ENCODE assay signal across 1 cellular context in the genomic region with DNA sequence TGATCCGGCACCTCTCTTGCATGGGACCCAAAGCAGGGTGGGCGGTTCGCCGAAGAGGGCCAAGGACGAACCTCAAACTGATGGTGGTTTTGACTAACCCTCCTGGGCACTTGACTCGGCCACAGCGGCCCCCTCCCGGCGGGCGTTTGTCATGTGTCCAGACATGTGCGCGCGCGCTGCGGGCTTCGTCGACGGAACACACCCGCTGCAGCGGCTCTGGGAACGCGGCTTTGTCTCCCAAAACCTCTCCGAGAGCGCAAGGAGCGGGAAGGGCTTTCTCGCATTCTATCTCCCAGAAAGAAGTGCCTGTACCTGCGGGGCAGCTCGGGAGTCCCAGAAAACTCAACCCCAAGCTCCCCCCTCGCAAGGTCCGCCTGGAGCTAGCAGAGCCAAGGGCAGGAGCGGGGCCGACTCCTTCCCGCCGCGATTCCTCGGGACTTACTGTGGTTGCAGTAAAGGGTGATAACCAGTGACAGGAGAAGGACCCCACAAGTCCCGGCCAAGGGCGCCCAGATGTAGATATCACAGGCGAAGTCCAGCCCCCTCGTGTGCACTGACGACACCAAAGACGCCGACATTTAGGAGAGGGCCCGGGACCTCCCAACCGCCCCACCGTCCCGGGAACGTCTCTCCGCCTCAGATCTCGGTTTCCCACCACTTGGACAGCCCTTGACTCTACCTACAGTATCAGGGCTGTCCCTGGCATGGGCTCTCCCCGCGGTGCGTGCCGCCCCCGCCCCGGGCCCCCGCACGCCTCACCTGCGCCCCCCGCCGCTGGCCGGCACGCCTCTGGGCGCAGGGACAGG.
TF ChIP-seq lines count a peak whose summit lies in the region.

No MANE protein-coding gene starts in this region.

TF ChIP-seq in WTC11, 78 proteins besides CTCF, POLR2A, EP300 and RAD21 (continued from another document and continues in another):
- TF ChIP-seq, protein P1, sequence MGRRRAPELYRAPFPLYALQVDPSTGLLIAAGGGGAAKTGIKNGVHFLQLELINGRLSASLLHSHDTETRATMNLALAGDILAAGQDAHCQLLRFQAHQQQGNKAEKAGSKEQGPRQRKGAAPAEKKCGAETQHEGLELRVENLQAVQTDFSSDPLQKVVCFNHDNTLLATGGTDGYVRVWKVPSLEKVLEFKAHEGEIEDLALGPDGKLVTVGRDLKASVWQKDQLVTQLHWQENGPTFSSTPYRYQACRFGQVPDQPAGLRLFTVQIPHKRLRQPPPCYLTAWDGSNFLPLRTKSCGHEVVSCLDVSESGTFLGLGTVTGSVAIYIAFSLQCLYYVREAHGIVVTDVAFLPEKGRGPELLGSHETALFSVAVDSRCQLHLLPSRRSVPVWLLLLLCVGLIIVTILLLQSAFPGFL (CRISPR knock-in tag; IDR thresholded peaks at IDR 0.05; ENCODE audit: borderline replicate concordance): peak; percentile 20; the same call in 1 of the 2 replicates
- no peak for TF ChIP-seq NFATC4 (CRISPR knock-in tag; IDR thresholded peaks at IDR 0.05)
- TF ChIP-seq, protein P2, sequence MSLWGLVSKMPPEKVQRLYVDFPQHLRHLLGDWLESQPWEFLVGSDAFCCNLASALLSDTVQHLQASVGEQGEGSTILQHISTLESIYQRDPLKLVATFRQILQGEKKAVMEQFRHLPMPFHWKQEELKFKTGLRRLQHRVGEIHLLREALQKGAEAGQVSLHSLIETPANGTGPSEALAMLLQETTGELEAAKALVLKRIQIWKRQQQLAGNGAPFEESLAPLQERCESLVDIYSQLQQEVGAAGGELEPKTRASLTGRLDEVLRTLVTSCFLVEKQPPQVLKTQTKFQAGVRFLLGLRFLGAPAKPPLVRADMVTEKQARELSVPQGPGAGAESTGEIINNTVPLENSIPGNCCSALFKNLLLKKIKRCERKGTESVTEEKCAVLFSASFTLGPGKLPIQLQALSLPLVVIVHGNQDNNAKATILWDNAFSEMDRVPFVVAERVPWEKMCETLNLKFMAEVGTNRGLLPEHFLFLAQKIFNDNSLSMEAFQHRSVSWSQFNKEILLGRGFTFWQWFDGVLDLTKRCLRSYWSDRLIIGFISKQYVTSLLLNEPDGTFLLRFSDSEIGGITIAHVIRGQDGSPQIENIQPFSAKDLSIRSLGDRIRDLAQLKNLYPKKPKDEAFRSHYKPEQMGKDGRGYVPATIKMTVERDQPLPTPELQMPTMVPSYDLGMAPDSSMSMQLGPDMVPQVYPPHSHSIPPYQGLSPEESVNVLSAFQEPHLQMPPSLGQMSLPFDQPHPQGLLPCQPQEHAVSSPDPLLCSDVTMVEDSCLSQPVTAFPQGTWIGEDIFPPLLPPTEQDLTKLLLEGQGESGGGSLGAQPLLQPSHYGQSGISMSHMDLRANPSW (CRISPR knock-in tag; conservative IDR thresholded peaks at IDR 0.05; ENCODE audit: low read depth): no peak
- peak; percentile 75 for TF ChIP-seq TEAD4 (CRISPR knock-in tag; IDR thresholded peaks at IDR 0.05)
- TF ChIP-seq RELA (CRISPR knock-in tag; IDR thresholded peaks at IDR 0.05; ENCODE audit: borderline replicate concordance): peak; percentile 69; the same call in 1 of the 2 replicates
- TF ChIP-seq, protein P3, sequence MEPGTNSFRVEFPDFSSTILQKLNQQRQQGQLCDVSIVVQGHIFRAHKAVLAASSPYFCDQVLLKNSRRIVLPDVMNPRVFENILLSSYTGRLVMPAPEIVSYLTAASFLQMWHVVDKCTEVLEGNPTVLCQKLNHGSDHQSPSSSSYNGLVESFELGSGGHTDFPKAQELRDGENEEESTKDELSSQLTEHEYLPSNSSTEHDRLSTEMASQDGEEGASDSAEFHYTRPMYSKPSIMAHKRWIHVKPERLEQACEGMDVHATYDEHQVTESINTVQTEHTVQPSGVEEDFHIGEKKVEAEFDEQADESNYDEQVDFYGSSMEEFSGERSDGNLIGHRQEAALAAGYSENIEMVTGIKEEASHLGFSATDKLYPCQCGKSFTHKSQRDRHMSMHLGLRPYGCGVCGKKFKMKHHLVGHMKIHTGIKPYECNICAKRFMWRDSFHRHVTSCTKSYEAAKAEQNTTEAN (CRISPR knock-in tag; IDR thresholded peaks at IDR 0.05): peak; percentile 77
- TF ChIP-seq ELF4 (CRISPR knock-in tag; IDR thresholded peaks at IDR 0.05; ENCODE audit: low read depth): peak; percentile 90; the same call in 1 of the 2 replicates
- TF ChIP-seq, protein P4, sequence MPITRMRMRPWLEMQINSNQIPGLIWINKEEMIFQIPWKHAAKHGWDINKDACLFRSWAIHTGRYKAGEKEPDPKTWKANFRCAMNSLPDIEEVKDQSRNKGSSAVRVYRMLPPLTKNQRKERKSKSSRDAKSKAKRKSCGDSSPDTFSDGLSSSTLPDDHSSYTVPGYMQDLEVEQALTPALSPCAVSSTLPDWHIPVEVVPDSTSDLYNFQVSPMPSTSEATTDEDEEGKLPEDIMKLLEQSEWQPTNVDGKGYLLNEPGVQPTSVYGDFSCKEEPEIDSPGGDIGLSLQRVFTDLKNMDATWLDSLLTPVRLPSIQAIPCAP (CRISPR knock-in tag; IDR thresholded peaks at IDR 0.05): peak; percentile 84; the same call in 1 of the 2 replicates
- TF ChIP-seq FOXK1 (CRISPR knock-in tag; IDR thresholded peaks at IDR 0.05): peak; percentile 73; the same call in 1 of the 2 replicates
- no peak for TF ChIP-seq MXD4 (CRISPR knock-in tag; IDR thresholded peaks at IDR 0.05; ENCODE audit: borderline replicate concordance)
- no peak for TF ChIP-seq SOX15 (CRISPR knock-in tag; IDR thresholded peaks at IDR 0.05)
- no peak for TF ChIP-seq GTF2I (CRISPR knock-in tag; conservative IDR thresholded peaks at IDR 0.05)
- no peak for TF ChIP-seq IRF2 (CRISPR knock-in tag; IDR thresholded peaks at IDR 0.05; ENCODE audit: borderline replicate concordance, low read depth)
- TF ChIP-seq SMAD4 (CRISPR knock-in tag; IDR thresholded peaks at IDR 0.05): peak; percentile 91
- no peak for TF ChIP-seq ZNF263 (CRISPR knock-in tag; IDR thresholded peaks at IDR 0.05; ENCODE audit: low read depth)
- TF ChIP-seq, protein P5, sequence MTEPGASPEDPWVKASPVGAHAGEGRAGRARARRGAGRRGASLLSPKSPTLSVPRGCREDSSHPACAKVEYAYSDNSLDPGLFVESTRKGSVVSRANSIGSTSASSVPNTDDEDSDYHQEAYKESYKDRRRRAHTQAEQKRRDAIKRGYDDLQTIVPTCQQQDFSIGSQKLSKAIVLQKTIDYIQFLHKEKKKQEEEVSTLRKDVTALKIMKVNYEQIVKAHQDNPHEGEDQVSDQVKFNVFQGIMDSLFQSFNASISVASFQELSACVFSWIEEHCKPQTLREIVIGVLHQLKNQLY (CRISPR knock-in tag; IDR thresholded peaks at IDR 0.05): no peak
- TF ChIP-seq FOXP1 (CRISPR knock-in tag; IDR thresholded peaks at IDR 0.05; ENCODE audit: borderline replicate concordance): peak; percentile 98
- TF ChIP-seq, protein P6, sequence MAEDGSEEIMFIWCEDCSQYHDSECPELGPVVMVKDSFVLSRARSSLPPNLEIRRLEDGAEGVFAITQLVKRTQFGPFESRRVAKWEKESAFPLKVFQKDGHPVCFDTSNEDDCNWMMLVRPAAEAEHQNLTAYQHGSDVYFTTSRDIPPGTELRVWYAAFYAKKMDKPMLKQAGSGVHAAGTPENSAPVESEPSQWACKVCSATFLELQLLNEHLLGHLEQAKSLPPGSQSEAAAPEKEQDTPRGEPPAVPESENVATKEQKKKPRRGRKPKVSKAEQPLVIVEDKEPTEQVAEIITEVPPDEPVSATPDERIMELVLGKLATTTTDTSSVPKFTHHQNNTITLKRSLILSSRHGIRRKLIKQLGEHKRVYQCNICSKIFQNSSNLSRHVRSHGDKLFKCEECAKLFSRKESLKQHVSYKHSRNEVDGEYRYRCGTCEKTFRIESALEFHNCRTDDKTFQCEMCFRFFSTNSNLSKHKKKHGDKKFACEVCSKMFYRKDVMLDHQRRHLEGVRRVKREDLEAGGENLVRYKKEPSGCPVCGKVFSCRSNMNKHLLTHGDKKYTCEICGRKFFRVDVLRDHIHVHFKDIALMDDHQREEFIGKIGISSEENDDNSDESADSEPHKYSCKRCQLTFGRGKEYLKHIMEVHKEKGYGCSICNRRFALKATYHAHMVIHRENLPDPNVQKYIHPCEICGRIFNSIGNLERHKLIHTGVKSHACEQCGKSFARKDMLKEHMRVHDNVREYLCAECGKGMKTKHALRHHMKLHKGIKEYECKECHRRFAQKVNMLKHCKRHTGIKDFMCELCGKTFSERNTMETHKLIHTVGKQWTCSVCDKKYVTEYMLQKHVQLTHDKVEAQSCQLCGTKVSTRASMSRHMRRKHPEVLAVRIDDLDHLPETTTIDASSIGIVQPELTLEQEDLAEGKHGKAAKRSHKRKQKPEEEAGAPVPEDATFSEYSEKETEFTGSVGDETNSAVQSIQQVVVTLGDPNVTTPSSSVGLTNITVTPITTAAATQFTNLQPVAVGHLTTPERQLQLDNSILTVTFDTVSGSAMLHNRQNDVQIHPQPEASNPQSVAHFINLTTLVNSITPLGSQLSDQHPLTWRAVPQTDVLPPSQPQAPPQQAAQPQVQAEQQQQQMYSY (CRISPR knock-in tag; IDR thresholded peaks at IDR 0.05): no peak
- peak; percentile 64; the same call in 1 of the 2 replicates for TF ChIP-seq JUN (CRISPR knock-in tag; IDR thresholded peaks at IDR 0.05)
- TF ChIP-seq ZNF423 (CRISPR knock-in tag; IDR thresholded peaks at IDR 0.05): no peak
- TF ChIP-seq ZNF317 (CRISPR knock-in tag; IDR thresholded peaks at IDR 0.05; ENCODE audit: borderline replicate concordance, low read depth): peak; percentile 68; the same call in 1 of the 2 replicates
- TF ChIP-seq ESRRA (CRISPR knock-in tag; IDR thresholded peaks at IDR 0.05; ENCODE audit: borderline replicate concordance): peak; percentile 83; the same call in 1 of the 2 replicates
- no peak for TF ChIP-seq HMGA2 (CRISPR knock-in tag; IDR thresholded peaks at IDR 0.05)
- no peak for TF ChIP-seq GABPB1 (CRISPR knock-in tag; IDR thresholded peaks at IDR 0.05)
- TF ChIP-seq CBFB (CRISPR knock-in tag; IDR thresholded peaks at IDR 0.05; ENCODE audit: low read depth): peak; percentile 23; the same call in 1 of the 2 replicates
- TF ChIP-seq TCF7 (CRISPR knock-in tag; IDR thresholded peaks at IDR 0.05; ENCODE audit: low read depth): peak; percentile 79; the same call in 1 of the 2 replicates
- TF ChIP-seq CREM (CRISPR knock-in tag; IDR thresholded peaks at IDR 0.05): peak; percentile 55; the same call in 1 of the 2 replicates
- peak; percentile 82 for TF ChIP-seq NFE2L1 (CRISPR knock-in tag; IDR thresholded peaks at IDR 0.05)
- TF ChIP-seq, protein P7, sequence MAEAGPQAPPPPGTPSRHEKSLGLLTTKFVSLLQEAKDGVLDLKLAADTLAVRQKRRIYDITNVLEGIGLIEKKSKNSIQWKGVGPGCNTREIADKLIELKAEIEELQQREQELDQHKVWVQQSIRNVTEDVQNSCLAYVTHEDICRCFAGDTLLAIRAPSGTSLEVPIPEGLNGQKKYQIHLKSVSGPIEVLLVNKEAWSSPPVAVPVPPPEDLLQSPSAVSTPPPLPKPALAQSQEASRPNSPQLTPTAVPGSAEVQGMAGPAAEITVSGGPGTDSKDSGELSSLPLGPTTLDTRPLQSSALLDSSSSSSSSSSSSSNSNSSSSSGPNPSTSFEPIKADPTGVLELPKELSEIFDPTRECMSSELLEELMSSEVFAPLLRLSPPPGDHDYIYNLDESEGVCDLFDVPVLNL (CRISPR knock-in tag; IDR thresholded peaks at IDR 0.05; ENCODE audit: borderline replicate concordance, low read depth): peak; percentile 49; the same call in 1 of the 2 replicates
- no peak for TF ChIP-seq KAT7 (CRISPR knock-in tag; IDR thresholded peaks at IDR 0.05; ENCODE audit: borderline replicate concordance)
- TF ChIP-seq, protein P8, sequence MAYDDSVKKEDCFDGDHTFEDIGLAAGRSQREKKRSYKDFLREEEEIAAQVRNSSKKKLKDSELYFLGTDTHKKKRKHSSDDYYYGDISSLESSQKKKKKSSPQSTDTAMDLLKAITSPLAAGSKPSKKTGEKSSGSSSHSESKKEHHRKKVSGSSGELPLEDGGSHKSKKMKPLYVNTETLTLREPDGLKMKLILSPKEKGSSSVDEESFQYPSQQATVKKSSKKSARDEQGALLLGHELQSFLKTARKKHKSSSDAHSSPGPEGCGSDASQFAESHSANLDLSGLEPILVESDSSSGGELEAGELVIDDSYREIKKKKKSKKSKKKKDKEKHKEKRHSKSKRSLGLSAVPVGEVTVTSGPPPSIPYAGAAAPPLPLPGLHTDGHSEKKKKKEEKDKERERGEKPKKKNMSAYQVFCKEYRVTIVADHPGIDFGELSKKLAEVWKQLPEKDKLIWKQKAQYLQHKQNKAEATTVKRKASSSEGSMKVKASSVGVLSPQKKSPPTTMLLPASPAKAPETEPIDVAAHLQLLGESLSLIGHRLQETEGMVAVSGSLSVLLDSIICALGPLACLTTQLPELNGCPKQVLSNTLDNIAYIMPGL (CRISPR knock-in tag; IDR thresholded peaks at IDR 0.05): 0 out of 2 replicates have a peak, but pooled peaks have one; percentile 43
- TF ChIP-seq PRRX2 (CRISPR knock-in tag; IDR thresholded peaks at IDR 0.05): no peak
- no peak for TF ChIP-seq GRHL2 (CRISPR knock-in tag; IDR thresholded peaks at IDR 0.05; ENCODE audit: insufficient replicate concordance, severe bottlenecking)
- TF ChIP-seq, protein P9, sequence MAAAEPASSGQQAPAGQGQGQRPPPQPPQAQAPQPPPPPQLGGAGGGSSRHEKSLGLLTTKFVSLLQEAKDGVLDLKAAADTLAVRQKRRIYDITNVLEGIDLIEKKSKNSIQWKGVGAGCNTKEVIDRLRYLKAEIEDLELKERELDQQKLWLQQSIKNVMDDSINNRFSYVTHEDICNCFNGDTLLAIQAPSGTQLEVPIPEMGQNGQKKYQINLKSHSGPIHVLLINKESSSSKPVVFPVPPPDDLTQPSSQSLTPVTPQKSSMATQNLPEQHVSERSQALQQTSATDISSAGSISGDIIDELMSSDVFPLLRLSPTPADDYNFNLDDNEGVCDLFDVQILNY (CRISPR knock-in tag; IDR thresholded peaks at IDR 0.05): peak; percentile 74; the same call in 1 of the 2 replicates
- TF ChIP-seq, protein P10, sequence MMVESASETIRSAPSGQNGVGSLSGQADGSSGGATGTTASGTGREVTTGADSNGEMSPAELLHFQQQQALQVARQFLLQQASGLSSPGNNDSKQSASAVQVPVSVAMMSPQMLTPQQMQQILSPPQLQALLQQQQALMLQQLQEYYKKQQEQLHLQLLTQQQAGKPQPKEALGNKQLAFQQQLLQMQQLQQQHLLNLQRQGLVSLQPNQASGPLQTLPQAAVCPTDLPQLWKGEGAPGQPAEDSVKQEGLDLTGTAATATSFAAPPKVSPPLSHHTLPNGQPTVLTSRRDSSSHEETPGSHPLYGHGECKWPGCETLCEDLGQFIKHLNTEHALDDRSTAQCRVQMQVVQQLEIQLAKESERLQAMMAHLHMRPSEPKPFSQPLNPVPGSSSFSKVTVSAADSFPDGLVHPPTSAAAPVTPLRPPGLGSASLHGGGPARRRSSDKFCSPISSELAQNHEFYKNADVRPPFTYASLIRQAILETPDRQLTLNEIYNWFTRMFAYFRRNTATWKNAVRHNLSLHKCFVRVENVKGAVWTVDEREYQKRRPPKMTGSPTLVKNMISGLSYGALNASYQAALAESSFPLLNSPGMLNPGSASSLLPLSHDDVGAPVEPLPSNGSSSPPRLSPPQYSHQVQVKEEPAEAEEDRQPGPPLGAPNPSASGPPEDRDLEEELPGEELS (CRISPR knock-in tag; IDR thresholded peaks at IDR 0.05): peak; percentile 95
